ENCODE assay signal across 16 cellular contexts in the genomic region with DNA sequence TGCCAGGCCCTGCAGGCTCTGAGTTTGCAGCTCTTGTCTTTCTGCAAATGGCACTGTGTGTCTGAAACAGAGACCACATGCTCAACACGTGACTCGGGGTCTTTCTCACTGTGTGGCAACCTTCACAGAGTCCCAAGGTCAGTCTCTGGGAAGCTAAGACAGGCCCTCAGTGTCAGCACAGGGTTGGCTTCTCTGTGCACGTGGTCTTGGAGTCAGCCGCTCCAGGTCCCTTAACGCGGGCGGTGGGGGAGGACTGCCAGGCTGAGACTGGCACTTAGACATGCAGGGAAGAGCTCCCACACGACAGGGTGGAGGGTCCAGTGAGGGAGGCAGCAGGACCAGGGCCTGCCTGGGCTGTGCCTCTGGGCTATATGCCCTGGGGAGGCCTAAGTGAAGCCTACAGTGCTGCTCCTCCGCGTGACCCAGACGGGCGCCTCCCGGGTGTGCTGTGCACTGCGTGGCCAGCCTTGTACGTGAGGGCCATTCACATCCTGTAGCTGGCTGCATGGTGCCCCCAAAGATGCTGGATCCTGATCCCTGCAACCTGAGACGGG.
DNase-seq lines count a peak whose midpoint lies in the region; ATAC-seq and TF ChIP-seq lines count a peak whose summit lies in the region.
"Had no signal": no experiment of that assay in that cellular context is flagged by ENCODE, and none has a peak within 500 bp of the region (broad histone marks: within the 10 kb centered on the region; RNA-seq: fewer than 3 reads in every experiment).

No MANE protein-coding gene starts in this region.

- in situ Hi-C loops in brain microvascular endothelial cell (cut with HindIII; ENCODE audit: low pct_ligation_motif_present, low sequenced_read_pairs), result no loop called here

- H3K27me3 ChIP-seq in heart right ventricle (peaks cover 0 to 7% (median 0%) of the 10 kb centered on the region in 7 donors), vagina (no peaks in the 10 kb centered on the region), brain microvascular endothelial cell (replicated peaks) (no peaks in the 10 kb centered on the region)

- H3K4me3 ChIP-seq in heart right ventricle (no peak overlapping the region), vagina (no peak overlapping the region), brain microvascular endothelial cell (ENCODE audit: low read depth, low read length) (no peak overlapping the region)
- H3K4me3 ChIP-seq: GM23338 had no signal

- no peak for TF ChIP-seq POLR2A in vagina (IDR thresholded peaks at IDR 0.05)

- DNase-seq in left cardiac atrium (peak; percentile 15), heart right ventricle (no peak), islet precursor cell (peak; percentile 40), posterior vena cava (ENCODE audit: low spot score) (peak; percentile 50), vagina (ENCODE audit: extremely low spot score in 2 of 2) (peak; percentile 22 to 86), brain microvascular endothelial cell (no peak), anterior cingulate cortex (lab: John Stamatoyannopoulos, UW) (no peak)
- DNase-seq: activated gamma-delta T cell, COR-L47, NCI-H2171 treated with DMSO at 0.1 percent for 48 hours, RPMI8226, T-helper 1 cell had no signal

- peak overlapping the region in 1 of 10 donors; percentile 28 for H3K27ac ChIP-seq in heart right ventricle
- peak overlapping the region; percentile 87 for H3K27ac ChIP-seq in vagina
- no peak overlapping the region for H3K27ac ChIP-seq in brain microvascular endothelial cell
- H3K27ac ChIP-seq: parathyroid adenoma, VCaP had no signal

- 82 to 90% methylated on average over 16 of the region's 16 CpGs for WGBS in heart right ventricle, 2 donors

- TF ChIP-seq CTCF in heart right ventricle (IDR thresholded peaks at IDR 0.05), result no peak
- TF ChIP-seq CTCF in vagina (IDR thresholded peaks at IDR 0.05), result no peak
- no peak for TF ChIP-seq CTCF in brain microvascular endothelial cell (IDR thresholded peaks at IDR 0.05; ENCODE audit: low read depth, low read length, missing control alignments)

- H3K9me3 ChIP-seq in heart right ventricle, result no peaks in the 10 kb centered on the region
- no peaks in the 10 kb centered on the region for H3K9me3 ChIP-seq in vagina

- ATAC-seq in left cardiac atrium, result no peak
- no peak for ATAC-seq in heart right ventricle
- ATAC-seq in GM18868 (IDR thresholded peaks at IDR 0.05; ENCODE audit: unreplicated experiment), result no peak
- ATAC-seq: GM23338 had no signal

- H3K4me1 ChIP-seq in heart right ventricle (peaks cover 5 to 78% (median 34%) of the 10 kb centered on the region in 9 donors), vagina (peaks cover 93% of the 10 kb centered on the region)
- H3K4me1 ChIP-seq: parathyroid adenoma had no signal

- peaks cover 0 to 7% (median 0%) of the 10 kb centered on the region in 9 donors for H3K36me3 ChIP-seq in heart right ventricle
- H3K36me3 ChIP-seq in vagina, result no peaks in the 10 kb centered on the region
- peaks cover 7% of the 10 kb centered on the region for H3K36me3 ChIP-seq in brain microvascular endothelial cell (replicated peaks)

- intact Hi-C loops in left cardiac atrium (cut with DNase I) (no loop called here), heart right ventricle (cut with DNase I) (no loop called here), posterior vena cava (cut with DNase I) (no loop called here), vagina (cut with DNase I) (no loop called here)

Comparison
In these comparisons a context has a peak if more than half of its experiments do, and no peak if none do; other contexts are left out.
1. DNase-seq: peak in left cardiac atrium (single experiment), islet precursor cell (single experiment), posterior vena cava (single experiment) and vagina (2 of 2); none in heart right ventricle (0 of 2), brain microvascular endothelial cell (single experiment) and anterior cingulate cortex (0 of 58).